Comparison of ENCODE assay signal across 1 cellular context in genomic region chr3:167731393-167731792, GRCh38.
TF ChIP-seq lines count a peak whose summit lies in the region.

No MANE protein-coding gene starts in this region.

TF ChIP-seq in GM23338, 12 proteins besides CTCF, POLR2A, EP300 and RAD21 (continued from another document):
- no peak for TF ChIP-seq REST (IDR thresholded peaks at IDR 0.05; ENCODE audit: unreplicated experiment)
- no peak for TF ChIP-seq STAT1 (IDR thresholded peaks at IDR 0.05; ENCODE audit: unreplicated experiment)
- no peak for TF ChIP-seq EZH2 (IDR thresholded peaks at IDR 0.05; ENCODE audit: low read depth, unreplicated experiment)
- no peak for TF ChIP-seq ZNF114 (CRISPR knock-in tag; IDR thresholded peaks at IDR 0.05)
- TF ChIP-seq EZH2phosphoT487 (IDR thresholded peaks at IDR 0.05; ENCODE audit: unreplicated experiment) = no peak
